In the genomic region with DNA sequence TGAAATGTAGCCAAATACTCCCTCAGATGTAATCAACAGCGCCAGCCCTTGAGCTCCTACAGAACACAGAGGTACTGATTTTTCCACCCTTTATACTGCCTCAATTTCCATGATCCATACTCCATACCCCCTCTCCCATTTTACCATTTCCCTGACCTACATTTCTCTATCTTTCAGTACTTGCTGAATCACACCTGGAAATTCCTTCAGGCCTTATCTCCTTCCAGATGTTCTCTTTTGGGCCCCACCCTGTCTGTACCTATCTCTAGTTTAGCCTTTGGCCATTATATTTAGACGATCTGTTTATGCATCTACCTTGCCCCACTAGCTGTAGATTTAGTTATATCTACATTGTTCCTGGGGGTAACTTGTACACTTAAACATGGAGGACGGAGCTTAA, we compare ENCODE assay signal across 22 cellular contexts. TPM values are rescaled to one million over a fixed set of nuclear protein-coding genes. Genes with fewer than 3 reads are reported as not detected.
DNase-seq lines count a peak whose midpoint lies in the region; FAIRE-seq and TF ChIP-seq lines count a peak whose summit lies in the region.
"Had no signal": no experiment of that assay in that cellular context is flagged by ENCODE, and none has a peak within 500 bp of the region (broad histone marks: within the 10 kb centered on the region; RNA-seq: fewer than 3 reads in every experiment).

No MANE protein-coding gene starts in this region.

- no peak for FAIRE-seq in urothelium cell line (lab: Jason Lieb, UNC)
- FAIRE-seq: A549, D721Med, G401.6, GM12891, GM19239 had no signal

- DNase-seq in Karpas-422 (no peak), glutamatergic neuron (no peak), transverse colon (no peak), urothelium cell line (ENCODE audit: low spot score) (no peak)
- DNase-seq: AML-193; Caco-2; Calu3; CD4-positive, alpha-beta T cell; CD8-positive, alpha-beta T cell; DMS79 treated with DMSO at 0.1 percent for 48 hours; GF-D8 had no signal

- H3K4me1 Mint-ChIP-seq in brain (peaks cover 33% of the 10 kb centered on the region), glutamatergic neuron (ENCODE audit: low read depth, unreplicated experiment) (peaks cover 28% of the 10 kb centered on the region)

- H3K9me3 Mint-ChIP-seq in brain (no peaks in the 10 kb centered on the region), glutamatergic neuron (ENCODE audit: unreplicated experiment) (peaks cover 3% of the 10 kb centered on the region)
- H3K9me3 Mint-ChIP-seq: CD4-positive, alpha-beta T cell; CD8-positive, alpha-beta T cell had no signal

- H3K36me3 ChIP-seq in Karpas-422 (ENCODE audit: insufficient read depth, low read length) (peaks cover 3% of the 10 kb centered on the region; the same call in 1 of the 2 replicates), transverse colon (no peaks in the 10 kb centered on the region)

- no peak for TF ChIP-seq EP300 in transverse colon (IDR thresholded peaks at IDR 0.05; ENCODE audit: low read depth)

- H3K9ac ChIP-seq in Karpas-422 (ENCODE audit: low read length) = no peak overlapping the region
- H3K9ac ChIP-seq: BLaER1 treated with 17β-estradiol and CSF1 and Interleukin-3, amounts not matched to agents 10 nM and 100 nM had no signal

- H3K4me1 ChIP-seq in Karpas-422 (ENCODE audit: low read length) = peaks cover 38% of the 10 kb centered on the region
- peaks cover 6 to 8% (median 8%) of the 10 kb centered on the region in 4 donors for H3K4me1 ChIP-seq in transverse colon
- H3K4me1 ChIP-seq: Caco-2 had no signal

- in situ Hi-C loops in transverse colon (cut with MboI; ENCODE audit: low pct_ligation_motif_present in 1 of 4, low pct_unique_long_range_greater_than_20kb in 1 of 4, low sequenced_read_pairs in 3 of 4) = no loop called here

- H3K79me2 ChIP-seq in Karpas-422 (ENCODE audit: low read length) = peaks cover 46% of the 10 kb centered on the region

- H3K4me2 ChIP-seq in Karpas-422 (ENCODE audit: low read depth, low read length, poor library complexity, severe bottlenecking) = no peak overlapping the region
- H3K4me2 ChIP-seq: A549; BLaER1 treated with 17β-estradiol and CSF1 and Interleukin-3, amounts not matched to agents 10 nM and 100 nM had no signal

- TF ChIP-seq CTCF in brain (conservative IDR thresholded peaks at IDR 0.05) (no peak), glutamatergic neuron (IDR thresholded peaks at IDR 0.05; ENCODE audit: partially characterized antibody, unreplicated experiment) (no peak), transverse colon (IDR thresholded peaks at IDR 0.05) (no peak)

- peak overlapping the region in 3 of 5 experiments; percentile 0 to 38 (median 4) for H3K4me3 Mint-ChIP-seq in brain
- peak overlapping the region; percentile 32 for H3K4me3 Mint-ChIP-seq in glutamatergic neuron (ENCODE audit: unreplicated experiment)
- H3K4me3 Mint-ChIP-seq: B cell; CD4-positive, alpha-beta T cell; CD8-positive, alpha-beta T cell had no signal

- no peak for TF ChIP-seq POLR2A in transverse colon (IDR thresholded peaks at IDR 0.05)

- H3K27me3 ChIP-seq in Karpas-422 (ENCODE audit: low read length) (no peaks in the 10 kb centered on the region), transverse colon (peaks cover 8% of the 10 kb centered on the region)

- H3K4me3 ChIP-seq in Karpas-422 (ENCODE audit: low read length) = no peak overlapping the region
- H3K4me3 ChIP-seq in transverse colon = no peak overlapping the region
- H3K4me3 ChIP-seq: A549; BLaER1 treated with 17β-estradiol and CSF1 and Interleukin-3, amounts not matched to agents 10 nM and 100 nM had no signal

- peaks cover 15% of the 10 kb centered on the region for H3K36me3 Mint-ChIP-seq in brain
- H3K36me3 Mint-ChIP-seq in glutamatergic neuron (ENCODE audit: unreplicated experiment) = no peaks in the 10 kb centered on the region
- H3K36me3 Mint-ChIP-seq: CD8-positive, alpha-beta T cell had no signal

- H4K20me1 ChIP-seq in Karpas-422 (ENCODE audit: insufficient read depth, low read depth, low read length) = no peaks in the 10 kb centered on the region
- H4K20me1 ChIP-seq: BLaER1 treated with 17β-estradiol and CSF1 and Interleukin-3, amounts not matched to agents 10 nM and 100 nM had no signal

- no peak overlapping the region for H2AFZ ChIP-seq in Karpas-422 (ENCODE audit: low read length)

- H3K27me3 Mint-ChIP-seq in brain = peaks cover 9% of the 10 kb centered on the region
- H3K27me3 Mint-ChIP-seq in glutamatergic neuron (ENCODE audit: unreplicated experiment) = peaks cover 2% of the 10 kb centered on the region

- WGBS in transverse colon (ENCODE audit: low coverage in 1 of 2), 2 donors = 52 to 67% methylated on average over 3 of the region's 3 CpGs

- no peaks in the 10 kb centered on the region for H3K9me2 ChIP-seq in Karpas-422 (replicated peaks; ENCODE audit: insufficient read depth, low read length)

- H3K27ac Mint-ChIP-seq in brain (peak overlapping the region in 1 of 5 experiments; percentile 37), glutamatergic neuron (ENCODE audit: unreplicated experiment) (peak overlapping the region; percentile 4)
- H3K27ac Mint-ChIP-seq: B cell; CD4-positive, alpha-beta T cell; CD8-positive, alpha-beta T cell had no signal

- H3K9me3 ChIP-seq in Karpas-422 (ENCODE audit: low read length) (no peaks in the 10 kb centered on the region), transverse colon (no peaks in the 10 kb centered on the region)
- H3K9me3 ChIP-seq: A549, Caco-2 had no signal

- H3K27ac ChIP-seq in Karpas-422 (ENCODE audit: low read length) (peak overlapping the region; percentile 47; the same call in 1 of the 2 replicates), transverse colon (no peak overlapping the region)
- H3K27ac ChIP-seq: 22Rv1; A549; BLaER1 treated with 17β-estradiol and CSF1 and Interleukin-3, amounts not matched to agents 10 nM and 100 nM; C4-2B had no signal

- intact Hi-C loops in transverse colon (cut with DNase I; ENCODE audit: low total_unique reads) = no loop called here

RNA-seq across cellular contexts. Expression of gene NIM1K, which starts 5.5 kb away (rescaled TPM):
- total RNA-seq in Karpas-422 (2014; rRNA removed; shearing (Covaris generic); ENCODE audit: low replicate concordance) = 9.3 and 10.2 TPM in 2 replicates
- polyA plus RNA-seq in brain (ENCODE audit: insufficient read depth, low read depth, low replicate concordance) = 3.3 TPM
- total RNA-seq in glutamatergic neuron (ENCODE audit: unreplicated experiment) (10.5 TPM), transverse colon (under 1 TPM in 1 of 4 donors, not detected in 3; 0.32 TPM)
- total RNA-seq: A172, Caco-2 had no signal
